In genomic region chr19:41871573-41872383, GRCh38 we compare ENCODE assay signal across 9 cellular contexts. TPM values are rescaled to one million over a fixed set of nuclear protein-coding genes. Genes with fewer than 3 reads are reported as not detected.
A peak's percentile ranks its signal among the peaks of the same experiment; 100 is the strongest.
DNase-seq lines count a peak whose midpoint lies in the region; ATAC-seq and TF ChIP-seq lines count a peak whose summit lies in the region.
"Had no signal": no experiment of that assay in that cellular context is flagged by ENCODE, and none has a peak within 500 bp of the region (broad histone marks: within the 10 kb centered on the region; RNA-seq: fewer than 3 reads in every experiment).

No MANE protein-coding gene starts in this region.

- peaks cover 10% of the 10 kb centered on the region for H3K4me1 Mint-ChIP-seq in type B pancreatic cell (ENCODE audit: unreplicated experiment)

- POLR2A ChIA-PET in A673 (lab: Charles Lee; ENCODE audit: low non-redundant PET) = no interaction called here

- no peaks in the 10 kb centered on the region for H3K9me3 Mint-ChIP-seq in type B pancreatic cell
- H3K9me3 Mint-ChIP-seq: nephron had no signal

- peak overlapping the region; percentile 82 for H3K27ac Mint-ChIP-seq in type B pancreatic cell

- CTCF ChIA-PET in A673 (lab: Charles Lee) = no interaction called here

- intact Hi-C loops in A673 (cut with micrococcal nuclease; ENCODE audit: unreplicated experiment) (no loop called here), left colon (cut with DNase I, micrococcal nuclease) (loop anchor here (10.0 kb wide), 2 partner anchors 63 to 83 kb away; partner anchors contain the start of gene RABAC1 (in 1 of the 2))

- no peak for DNase-seq in A673 (ENCODE audit: low spot score)
- DNase-seq in HT-29 (ENCODE audit: low spot score) = peak; percentile 35
- peak; percentile 42 for DNase-seq in activated CD4-positive, alpha-beta T cell treated with anti-CD3 and anti-CD28 coated beads, Interleukin-2, amount 50 U/mL, for 1 hour
- DNase-seq in left colon = peak; percentile 51 to 64
- DNase-seq in type B pancreatic cell (ENCODE audit: extremely low spot score, unreplicated experiment) = no peak
- no peak for DNase-seq in hepatic stellate cell (ENCODE audit: low spot score)

- ATAC-seq in left colon = no peak
- ATAC-seq in GM18520 (IDR thresholded peaks at IDR 0.05; ENCODE audit: unreplicated experiment) = no peak

- TF ChIP-seq POLR2A in GM19099 (IDR thresholded peaks at IDR 0.05; ENCODE audit: extremely low read depth, insufficient read length, low read depth) = peak; percentile 45

- H3K9me3 ChIP-seq in A673 (ENCODE audit: low read depth, low read length, poor library complexity, severe bottlenecking) = no peaks in the 10 kb centered on the region

- peaks cover 3% of the 10 kb centered on the region for H3K27me3 Mint-ChIP-seq in type B pancreatic cell

- peaks cover 22% of the 10 kb centered on the region for H3K4me1 ChIP-seq in A673 (ENCODE audit: insufficient read depth, low read length, poor library complexity, severe bottlenecking)

- TF ChIP-seq CTCF in A673 (conservative IDR thresholded peaks at IDR 0.05; ENCODE audit: low read depth, low read length) = no peak
- TF ChIP-seq CTCF in type B pancreatic cell (conservative IDR thresholded peaks at IDR 0.05) = no peak

- peaks cover 62% of the 10 kb centered on the region for H3K36me3 ChIP-seq in A673 (ENCODE audit: insufficient read depth, low read length, poor library complexity, severe bottlenecking)

- H3K4me3 ChIP-seq in A673 (ENCODE audit: low read depth, low read length, poor library complexity, severe bottlenecking) = no peak overlapping the region

- peaks cover 15% of the 10 kb centered on the region for H3K36me3 Mint-ChIP-seq in type B pancreatic cell

- peak overlapping the region; percentile 56 for H3K27ac ChIP-seq in A673 (ENCODE audit: low read depth, low read length, poor library complexity, severe bottlenecking)

- no TSS peak for BruUV-seq in A673 (replicated peaks; lab: Mats Ljungman, UMichigan)

- H3K27me3 ChIP-seq in A673 (replicated peaks; ENCODE audit: insufficient read depth, low read depth, low read length, poor library complexity) = no peaks in the 10 kb centered on the region

- no peak overlapping the region for H3K4me3 Mint-ChIP-seq in type B pancreatic cell
- H3K4me3 Mint-ChIP-seq: nephron had no signal

RNA-seq across cellular contexts. Expression of gene CD79A, which starts 5.3 kb away (rescaled TPM):
- total RNA-seq in A673 (2021) (14.4 and 17.8 TPM in 2 replicates), left colon (10 to 100 TPM in 1 of 2 donors, 1 to 10 TPM in 1; 3.9 to 13.7 TPM), type B pancreatic cell (ENCODE audit: low replicate concordance) (0.48 and 0.52 TPM in 2 replicates)
- 0.81 and 1.4 TPM in 2 replicates for total RNA-seq in HT-29 (2014; rRNA removed; shearing (Covaris generic))

RNA-seq across cellular contexts. Expression of gene ARHGEF1, which starts 11.2 kb away (rescaled TPM):
- 159 and 164 TPM in 2 replicates for total RNA-seq in A673 (2021)
- total RNA-seq in HT-29 (2014; rRNA removed; shearing (Covaris generic)) = 189 and 199 TPM in 2 replicates
- 10 to 100 TPM; 87.8 to 93.6 TPM for total RNA-seq in left colon
- total RNA-seq in type B pancreatic cell (ENCODE audit: low replicate concordance) = 51.7 and 58.9 TPM in 2 replicates

RNA-seq across cellular contexts. Expression of gene RPS19, which starts 11.7 kb away (rescaled TPM):
- total RNA-seq in A673 (2021) (2,479 and 2,559 TPM in 2 replicates), left colon (1,000 to 10,000 TPM; 1,474 to 1,504 TPM), type B pancreatic cell (ENCODE audit: low replicate concordance) (3,159 and 4,081 TPM in 2 replicates)
- total RNA-seq in HT-29 (2014; rRNA removed; shearing (Covaris generic)) = 4,362 and 4,557 TPM in 2 replicates

RNA-seq across cellular contexts. Expression of gene DMRTC2, which starts 26.9 kb away (rescaled TPM):
- not detected in 2 replicates for total RNA-seq in A673 (2021)
- total RNA-seq in HT-29 (2014; rRNA removed; shearing (Covaris generic)) = not detected in 2 replicates
- total RNA-seq in left colon = not detected
- not detected in 2 replicates for total RNA-seq in type B pancreatic cell (ENCODE audit: low replicate concordance)

RNA-seq across cellular contexts. Expression of gene LYPD4, which starts 27.3 kb away (rescaled TPM):
- total RNA-seq in A673 (2021) (not detected in 2 replicates), left colon (not detected), type B pancreatic cell (ENCODE audit: low replicate concordance) (not detected in 2 replicates)
- not detected in 2 replicates for total RNA-seq in HT-29 (2014; rRNA removed; shearing (Covaris generic))

Comparison
In these comparisons a context has a peak if more than half of its experiments do, and no peak if none do; other contexts are left out.
1. DNase-seq: peak in HT-29 (single experiment), activated CD4-positive, alpha-beta T cell treated with anti-CD3 and anti-CD28 coated beads, Interleukin-2, amount 50 U/mL, for 1 hour (single experiment) and left colon (2 of 2); none in A673 (single experiment), type B pancreatic cell (single experiment) and hepatic stellate cell (single experiment).